11 cellular contexts compared by ENCODE assay signal in genomic region chr12:14959463-14959862, GRCh38. TPM values are rescaled to one million over a fixed set of nuclear protein-coding genes. Genes with fewer than 3 reads are reported as not detected.
DNase-seq lines count a peak whose midpoint lies in the region; ATAC-seq and TF ChIP-seq lines count a peak whose summit lies in the region.
"Had no signal": no experiment of that assay in that cellular context is flagged by ENCODE, and none has a peak within 500 bp of the region (broad histone marks: within the 10 kb centered on the region; RNA-seq: fewer than 3 reads in every experiment).

No MANE protein-coding gene starts in this region.

- DNase-seq in GM06990 (ENCODE audit: extremely low read depth, insufficient read length) (no peak), NB4 (ENCODE audit: low read depth) (peak; percentile 76), occipital lobe (lab: John Stamatoyannopoulos, UW) (no peak), KG1 (lab: John Stamatoyannopoulos, UW) (no peak)
- DNase-seq in effector memory CD4-positive, alpha-beta T cell, result no peak
- no peak for DNase-seq in stimulated activated CD4-positive, alpha-beta T cell treated with anti-CD3 and anti-CD28 coated beads, Interleukin-2, amount 100 ng/mL, for 24 hours
- DNase-seq: activated CD8-positive, alpha-beta memory T cell treated with anti-CD3 and anti-CD28 coated beads for 24 hours; NCI-H510A treated with DMSO at 0.1 percent for 48 hours had no signal

- H3K9ac ChIP-seq in parathyroid adenoma, result no peak overlapping the region

- H2AFZ ChIP-seq in parathyroid adenoma, result no peak overlapping the region

- H3K27ac ChIP-seq in effector memory CD4-positive, alpha-beta T cell (ENCODE audit: insufficient read depth, low read length, poor library complexity, severe bottlenecking), result peak overlapping the region; percentile 90
- no peak overlapping the region for H3K27ac ChIP-seq in parathyroid adenoma

- peaks cover 4% of the 10 kb centered on the region for H3K36me3 ChIP-seq in GM06990 (ENCODE audit: control insufficient read depth, insufficient read depth, low read length)
- no peaks in the 10 kb centered on the region for H3K36me3 ChIP-seq in effector memory CD4-positive, alpha-beta T cell (ENCODE audit: control insufficient read depth, insufficient read depth, low read length)
- H3K36me3 ChIP-seq in parathyroid adenoma (ENCODE audit: control insufficient read depth, insufficient read depth, low read length), result no peaks in the 10 kb centered on the region

- H3K9me3 ChIP-seq in effector memory CD4-positive, alpha-beta T cell (ENCODE audit: control insufficient read depth, low read length), result no peaks in the 10 kb centered on the region
- H3K9me3 ChIP-seq in parathyroid adenoma (ENCODE audit: control insufficient read depth, low read length), result no peaks in the 10 kb centered on the region

- H3K27me3 ChIP-seq in GM06990 (replicated peaks; ENCODE audit: control insufficient read depth, insufficient read depth, low read length) (no peaks in the 10 kb centered on the region), parathyroid adenoma (ENCODE audit: control insufficient read depth, insufficient read depth, low read length) (no peaks in the 10 kb centered on the region)
- H3K27me3 ChIP-seq in effector memory CD4-positive, alpha-beta T cell (replicated peaks; ENCODE audit: control insufficient read depth, insufficient read depth, low read length, poor library complexity, severe bottlenecking), result no peaks in the 10 kb centered on the region

- H3K4me3 ChIP-seq in GM06990 (replicated peaks; ENCODE audit: low read depth, low read length), result peak overlapping the region; percentile 88
- peak overlapping the region; percentile 98 for H3K4me3 ChIP-seq in NB4 (ENCODE audit: low read depth, low read length)
- peak overlapping the region; percentile 64 for H3K4me3 ChIP-seq in effector memory CD4-positive, alpha-beta T cell (ENCODE audit: insufficient read depth, low read depth, low read length, poor library complexity, severe bottlenecking)
- H3K4me3 ChIP-seq in parathyroid adenoma (ENCODE audit: low read depth, low read length), result peak overlapping the region; percentile 49

- H3K79me2 ChIP-seq in parathyroid adenoma, result no peaks in the 10 kb centered on the region

- no peak for TF ChIP-seq CTCF in GM06990 (IDR thresholded peaks at IDR 0.05; ENCODE audit: insufficient read depth, low read length, poor library complexity, severe bottlenecking)
- no peak for TF ChIP-seq CTCF in NB4 (IDR thresholded peaks at IDR 0.05; ENCODE audit: low read depth, low read length)
- no peak for TF ChIP-seq CTCF in parathyroid adenoma (IDR thresholded peaks at IDR 0.05)

- H3K4me2 ChIP-seq in parathyroid adenoma (ENCODE audit: low read length), result no peak overlapping the region

- TF ChIP-seq POLR2A in NB4 (IDR thresholded peaks at IDR 0.05; ENCODE audit: extremely low read depth, insufficient read length), result no peak

- ATAC-seq in GM21723 (IDR thresholded peaks at IDR 0.05; ENCODE audit: unreplicated experiment), result no peak

- H3K4me1 ChIP-seq in effector memory CD4-positive, alpha-beta T cell (ENCODE audit: control insufficient read depth, insufficient read depth, low read length, poor library complexity, severe bottlenecking), result peaks cover 53% of the 10 kb centered on the region
- H3K4me1 ChIP-seq in parathyroid adenoma, result no peaks in the 10 kb centered on the region

RNA-seq across cellular contexts. Expression of gene ARHGDIB, which starts 1.9 kb away (rescaled TPM):
- 5.8 TPM for total RNA-seq in occipital lobe

RNA-seq across cellular contexts. Expression of gene PDE6H, which starts 13.4 kb away (rescaled TPM):
- not detected for total RNA-seq in occipital lobe
- total RNA-seq: dermis microvascular lymphatic vessel endothelial cell had no signal

RNA-seq across cellular contexts. Expression of gene ERP27, which starts 21.1 kb away (rescaled TPM):
- not detected for total RNA-seq in occipital lobe
